Comparison of ENCODE assay signal across 1 cellular context in the genomic region with DNA sequence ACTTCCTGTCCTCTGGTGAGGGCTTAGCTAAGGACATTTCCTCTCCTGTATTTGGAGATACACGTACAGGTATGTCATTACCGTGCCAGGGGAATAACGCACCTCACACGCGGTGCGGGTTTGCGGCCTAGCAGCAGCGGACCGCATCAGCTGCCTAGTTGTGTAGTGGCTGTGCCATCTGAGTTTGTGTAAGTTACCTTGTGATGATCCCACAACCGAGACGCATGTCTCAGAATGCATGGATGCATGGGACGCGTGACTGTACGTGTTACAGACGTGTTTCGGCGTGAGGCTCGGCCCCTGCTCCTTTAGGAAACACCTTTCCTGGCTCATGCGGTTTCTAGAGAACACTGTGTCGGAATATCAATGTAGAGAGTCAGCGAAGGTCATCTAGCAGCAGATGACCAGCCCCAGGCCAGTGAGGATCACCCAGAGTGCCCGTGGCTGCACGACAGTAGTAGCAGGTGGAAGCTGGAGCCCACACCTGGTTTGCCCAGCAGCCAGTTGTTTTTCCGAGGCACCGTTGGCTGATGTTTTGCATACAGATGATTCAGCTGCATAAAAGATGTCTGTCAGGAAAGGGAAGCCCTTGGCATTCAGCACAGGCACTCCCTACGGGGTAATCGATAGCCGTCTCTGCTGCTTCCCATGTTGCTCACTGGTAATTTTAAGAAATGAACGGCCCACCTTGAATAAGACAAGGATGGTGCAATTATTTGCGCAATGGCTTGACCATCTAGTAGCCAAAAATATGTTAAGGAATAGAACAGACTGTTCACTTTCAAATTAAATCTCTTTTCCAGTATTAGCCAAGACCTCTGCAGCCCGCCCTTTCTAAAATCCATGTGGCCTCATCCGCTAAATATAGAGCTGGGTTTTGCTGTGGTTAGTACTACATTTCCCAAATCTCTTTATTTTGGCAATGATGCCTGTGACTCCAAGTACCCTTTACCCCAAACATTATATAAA.
TF ChIP-seq lines count a peak whose summit lies in the region.

No MANE protein-coding gene starts in this region.

TF ChIP-seq in HepG2, 621 proteins besides CTCF, POLR2A, EP300 and RAD21 (continued from another document and continues in another):
- TF ChIP-seq, protein P1, sequence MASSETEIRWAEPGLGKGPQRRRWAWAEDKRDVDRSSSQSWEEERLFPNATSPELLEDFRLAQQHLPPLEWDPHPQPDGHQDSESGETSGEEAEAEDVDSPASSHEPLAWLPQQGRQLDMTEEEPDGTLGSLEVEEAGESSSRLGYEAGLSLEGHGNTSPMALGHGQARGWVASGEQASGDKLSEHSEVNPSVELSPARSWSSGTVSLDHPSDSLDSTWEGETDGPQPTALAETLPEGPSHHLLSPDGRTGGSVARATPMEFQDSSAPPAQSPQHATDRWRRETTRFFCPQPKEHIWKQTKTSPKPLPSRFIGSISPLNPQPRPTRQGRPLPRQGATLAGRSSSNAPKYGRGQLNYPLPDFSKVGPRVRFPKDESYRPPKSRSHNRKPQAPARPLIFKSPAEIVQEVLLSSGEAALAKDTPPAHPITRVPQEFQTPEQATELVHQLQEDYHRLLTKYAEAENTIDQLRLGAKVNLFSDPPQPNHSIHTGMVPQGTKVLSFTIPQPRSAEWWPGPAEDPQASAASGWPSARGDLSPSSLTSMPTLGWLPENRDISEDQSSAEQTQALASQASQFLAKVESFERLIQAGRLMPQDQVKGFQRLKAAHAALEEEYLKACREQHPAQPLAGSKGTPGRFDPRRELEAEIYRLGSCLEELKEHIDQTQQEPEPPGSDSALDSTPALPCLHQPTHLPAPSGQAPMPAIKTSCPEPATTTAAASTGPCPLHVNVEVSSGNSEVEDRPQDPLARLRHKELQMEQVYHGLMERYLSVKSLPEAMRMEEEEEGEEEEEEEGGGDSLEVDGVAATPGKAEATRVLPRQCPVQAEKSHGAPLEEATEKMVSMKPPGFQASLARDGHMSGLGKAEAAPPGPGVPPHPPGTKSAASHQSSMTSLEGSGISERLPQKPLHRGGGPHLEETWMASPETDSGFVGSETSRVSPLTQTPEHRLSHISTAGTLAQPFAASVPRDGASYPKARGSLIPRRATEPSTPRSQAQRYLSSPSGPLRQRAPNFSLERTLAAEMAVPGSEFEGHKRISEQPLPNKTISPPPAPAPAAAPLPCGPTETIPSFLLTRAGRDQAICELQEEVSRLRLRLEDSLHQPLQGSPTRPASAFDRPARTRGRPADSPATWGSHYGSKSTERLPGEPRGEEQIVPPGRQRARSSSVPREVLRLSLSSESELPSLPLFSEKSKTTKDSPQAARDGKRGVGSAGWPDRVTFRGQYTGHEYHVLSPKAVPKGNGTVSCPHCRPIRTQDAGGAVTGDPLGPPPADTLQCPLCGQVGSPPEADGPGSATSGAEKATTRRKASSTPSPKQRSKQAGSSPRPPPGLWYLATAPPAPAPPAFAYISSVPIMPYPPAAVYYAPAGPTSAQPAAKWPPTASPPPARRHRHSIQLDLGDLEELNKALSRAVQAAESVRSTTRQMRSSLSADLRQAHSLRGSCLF (CRISPR knock-in tag; IDR thresholded peaks at IDR 0.05; ENCODE audit: borderline replicate concordance) = no peak
- TF ChIP-seq, protein P2, sequence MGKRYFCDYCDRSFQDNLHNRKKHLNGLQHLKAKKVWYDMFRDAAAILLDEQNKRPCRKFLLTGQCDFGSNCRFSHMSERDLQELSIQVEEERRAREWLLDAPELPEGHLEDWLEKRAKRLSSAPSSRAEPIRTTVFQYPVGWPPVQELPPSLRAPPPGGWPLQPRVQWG (CRISPR knock-in tag; IDR thresholded peaks at IDR 0.05; ENCODE audit: borderline replicate concordance, low read depth) = no peak
- TF ChIP-seq ASH2L (IDR thresholded peaks at IDR 0.05; ENCODE audit: insufficient read length, low read depth, low read length) = no peak
- no peak for TF ChIP-seq RORA (CRISPR knock-in tag; IDR thresholded peaks at IDR 0.05)
- TF ChIP-seq, protein P3, sequence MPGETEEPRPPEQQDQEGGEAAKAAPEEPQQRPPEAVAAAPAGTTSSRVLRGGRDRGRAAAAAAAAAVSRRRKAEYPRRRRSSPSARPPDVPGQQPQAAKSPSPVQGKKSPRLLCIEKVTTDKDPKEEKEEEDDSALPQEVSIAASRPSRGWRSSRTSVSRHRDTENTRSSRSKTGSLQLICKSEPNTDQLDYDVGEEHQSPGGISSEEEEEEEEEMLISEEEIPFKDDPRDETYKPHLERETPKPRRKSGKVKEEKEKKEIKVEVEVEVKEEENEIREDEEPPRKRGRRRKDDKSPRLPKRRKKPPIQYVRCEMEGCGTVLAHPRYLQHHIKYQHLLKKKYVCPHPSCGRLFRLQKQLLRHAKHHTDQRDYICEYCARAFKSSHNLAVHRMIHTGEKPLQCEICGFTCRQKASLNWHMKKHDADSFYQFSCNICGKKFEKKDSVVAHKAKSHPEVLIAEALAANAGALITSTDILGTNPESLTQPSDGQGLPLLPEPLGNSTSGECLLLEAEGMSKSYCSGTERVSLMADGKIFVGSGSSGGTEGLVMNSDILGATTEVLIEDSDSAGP (CRISPR knock-in tag; IDR thresholded peaks at IDR 0.05; ENCODE audit: borderline replicate concordance) = peak; percentile 69; the same call in 1 of the 2 replicates
- peak; percentile 48; the same call in 1 of the 2 replicates for TF ChIP-seq NFKB2 (CRISPR knock-in tag; IDR thresholded peaks at IDR 0.05; ENCODE audit: borderline replicate concordance)
- peak; percentile 54; the same call in 1 of the 2 replicates for TF ChIP-seq KMT2A (CRISPR knock-in tag; IDR thresholded peaks at IDR 0.05)
- TF ChIP-seq ZNF709 (CRISPR knock-in tag; IDR thresholded peaks at IDR 0.05) = peak; percentile 33; the same call in 1 of the 2 replicates
- no peak for TF ChIP-seq SKI (IDR thresholded peaks at IDR 0.05; ENCODE audit: partially characterized antibody)
- TF ChIP-seq, protein P4, sequence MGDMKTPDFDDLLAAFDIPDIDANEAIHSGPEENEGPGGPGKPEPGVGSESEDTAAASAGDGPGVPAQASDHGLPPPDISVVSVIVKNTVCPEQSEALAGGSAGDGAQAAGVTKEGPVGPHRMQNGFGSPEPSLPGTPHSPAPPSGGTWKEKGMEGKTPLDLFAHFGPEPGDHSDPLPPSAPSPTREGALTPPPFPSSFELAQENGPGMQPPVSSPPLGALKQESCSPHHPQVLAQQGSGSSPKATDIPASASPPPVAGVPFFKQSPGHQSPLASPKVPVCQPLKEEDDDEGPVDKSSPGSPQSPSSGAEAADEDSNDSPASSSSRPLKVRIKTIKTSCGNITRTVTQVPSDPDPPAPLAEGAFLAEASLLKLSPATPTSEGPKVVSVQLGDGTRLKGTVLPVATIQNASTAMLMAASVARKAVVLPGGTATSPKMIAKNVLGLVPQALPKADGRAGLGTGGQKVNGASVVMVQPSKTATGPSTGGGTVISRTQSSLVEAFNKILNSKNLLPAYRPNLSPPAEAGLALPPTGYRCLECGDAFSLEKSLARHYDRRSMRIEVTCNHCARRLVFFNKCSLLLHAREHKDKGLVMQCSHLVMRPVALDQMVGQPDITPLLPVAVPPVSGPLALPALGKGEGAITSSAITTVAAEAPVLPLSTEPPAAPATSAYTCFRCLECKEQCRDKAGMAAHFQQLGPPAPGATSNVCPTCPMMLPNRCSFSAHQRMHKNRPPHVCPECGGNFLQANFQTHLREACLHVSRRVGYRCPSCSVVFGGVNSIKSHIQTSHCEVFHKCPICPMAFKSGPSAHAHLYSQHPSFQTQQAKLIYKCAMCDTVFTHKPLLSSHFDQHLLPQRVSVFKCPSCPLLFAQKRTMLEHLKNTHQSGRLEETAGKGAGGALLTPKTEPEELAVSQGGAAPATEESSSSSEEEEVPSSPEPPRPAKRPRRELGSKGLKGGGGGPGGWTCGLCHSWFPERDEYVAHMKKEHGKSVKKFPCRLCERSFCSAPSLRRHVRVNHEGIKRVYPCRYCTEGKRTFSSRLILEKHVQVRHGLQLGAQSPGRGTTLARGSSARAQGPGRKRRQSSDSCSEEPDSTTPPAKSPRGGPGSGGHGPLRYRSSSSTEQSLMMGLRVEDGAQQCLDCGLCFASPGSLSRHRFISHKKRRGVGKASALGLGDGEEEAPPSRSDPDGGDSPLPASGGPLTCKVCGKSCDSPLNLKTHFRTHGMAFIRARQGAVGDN (CRISPR knock-in tag; IDR thresholded peaks at IDR 0.05) = peak; percentile 86
- TF ChIP-seq ZNF547 (CRISPR knock-in tag; IDR thresholded peaks at IDR 0.05) = 0 out of 2 replicates have a peak, but pooled peaks have one; percentile 51
- TF ChIP-seq, protein P5, sequence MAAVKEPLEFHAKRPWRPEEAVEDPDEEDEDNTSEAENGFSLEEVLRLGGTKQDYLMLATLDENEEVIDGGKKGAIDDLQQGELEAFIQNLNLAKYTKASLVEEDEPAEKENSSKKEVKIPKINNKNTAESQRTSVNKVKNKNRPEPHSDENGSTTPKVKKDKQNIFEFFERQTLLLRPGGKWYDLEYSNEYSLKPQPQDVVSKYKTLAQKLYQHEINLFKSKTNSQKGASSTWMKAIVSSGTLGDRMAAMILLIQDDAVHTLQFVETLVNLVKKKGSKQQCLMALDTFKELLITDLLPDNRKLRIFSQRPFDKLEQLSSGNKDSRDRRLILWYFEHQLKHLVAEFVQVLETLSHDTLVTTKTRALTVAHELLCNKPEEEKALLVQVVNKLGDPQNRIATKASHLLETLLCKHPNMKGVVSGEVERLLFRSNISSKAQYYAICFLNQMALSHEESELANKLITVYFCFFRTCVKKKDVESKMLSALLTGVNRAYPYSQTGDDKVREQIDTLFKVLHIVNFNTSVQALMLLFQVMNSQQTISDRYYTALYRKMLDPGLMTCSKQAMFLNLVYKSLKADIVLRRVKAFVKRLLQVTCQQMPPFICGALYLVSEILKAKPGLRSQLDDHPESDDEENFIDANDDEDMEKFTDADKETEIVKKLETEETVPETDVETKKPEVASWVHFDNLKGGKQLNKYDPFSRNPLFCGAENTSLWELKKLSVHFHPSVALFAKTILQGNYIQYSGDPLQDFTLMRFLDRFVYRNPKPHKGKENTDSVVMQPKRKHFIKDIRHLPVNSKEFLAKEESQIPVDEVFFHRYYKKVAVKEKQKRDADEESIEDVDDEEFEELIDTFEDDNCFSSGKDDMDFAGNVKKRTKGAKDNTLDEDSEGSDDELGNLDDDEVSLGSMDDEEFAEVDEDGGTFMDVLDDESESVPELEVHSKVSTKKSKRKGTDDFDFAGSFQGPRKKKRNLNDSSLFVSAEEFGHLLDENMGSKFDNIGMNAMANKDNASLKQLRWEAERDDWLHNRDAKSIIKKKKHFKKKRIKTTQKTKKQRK (IDR thresholded peaks at IDR 0.05; ENCODE audit: low read length) = no peak
- no peak for TF ChIP-seq ZNF20 (CRISPR knock-in tag; IDR thresholded peaks at IDR 0.05)
- TF ChIP-seq, protein P6, sequence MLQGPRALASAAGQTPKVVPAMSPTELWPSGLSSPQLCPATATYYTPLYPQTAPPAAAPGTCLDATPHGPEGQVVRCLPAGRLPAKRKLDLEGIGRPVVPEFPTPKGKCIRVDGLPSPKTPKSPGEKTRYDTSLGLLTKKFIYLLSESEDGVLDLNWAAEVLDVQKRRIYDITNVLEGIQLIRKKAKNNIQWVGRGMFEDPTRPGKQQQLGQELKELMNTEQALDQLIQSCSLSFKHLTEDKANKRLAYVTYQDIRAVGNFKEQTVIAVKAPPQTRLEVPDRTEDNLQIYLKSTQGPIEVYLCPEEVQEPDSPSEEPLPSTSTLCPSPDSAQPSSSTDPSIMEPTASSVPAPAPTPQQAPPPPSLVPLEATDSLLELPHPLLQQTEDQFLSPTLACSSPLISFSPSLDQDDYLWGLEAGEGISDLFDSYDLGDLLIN (CRISPR knock-in tag; IDR thresholded peaks at IDR 0.05; ENCODE audit: borderline replicate concordance) = no peak; the same call in 1 of the 2 replicates
- TF ChIP-seq KDM4B (CRISPR knock-in tag; IDR thresholded peaks at IDR 0.05) = no peak
- TF ChIP-seq ZNF615 (CRISPR knock-in tag; IDR thresholded peaks at IDR 0.05; ENCODE audit: borderline replicate concordance) = no peak
- TF ChIP-seq, protein P7, sequence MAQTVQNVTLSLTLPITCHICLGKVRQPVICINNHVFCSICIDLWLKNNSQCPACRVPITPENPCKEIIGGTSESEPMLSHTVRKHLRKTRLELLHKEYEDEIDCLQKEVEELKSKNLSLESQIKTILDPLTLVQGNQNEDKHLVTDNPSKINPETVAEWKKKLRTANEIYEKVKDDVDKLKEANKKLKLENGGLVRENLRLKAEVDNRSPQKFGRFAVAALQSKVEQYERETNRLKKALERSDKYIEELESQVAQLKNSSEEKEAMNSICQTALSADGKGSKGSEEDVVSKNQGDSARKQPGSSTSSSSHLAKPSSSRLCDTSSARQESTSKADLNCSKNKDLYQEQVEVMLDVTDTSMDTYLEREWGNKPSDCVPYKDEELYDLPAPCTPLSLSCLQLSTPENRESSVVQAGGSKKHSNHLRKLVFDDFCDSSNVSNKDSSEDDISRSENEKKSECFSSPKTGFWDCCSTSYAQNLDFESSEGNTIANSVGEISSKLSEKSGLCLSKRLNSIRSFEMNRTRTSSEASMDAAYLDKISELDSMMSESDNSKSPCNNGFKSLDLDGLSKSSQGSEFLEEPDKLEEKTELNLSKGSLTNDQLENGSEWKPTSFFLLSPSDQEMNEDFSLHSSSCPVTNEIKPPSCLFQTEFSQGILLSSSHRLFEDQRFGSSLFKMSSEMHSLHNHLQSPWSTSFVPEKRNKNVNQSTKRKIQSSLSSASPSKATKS (CRISPR knock-in tag; IDR thresholded peaks at IDR 0.05) = no peak
